Comparison of ENCODE assay signal across 2 cellular contexts in genomic region chr5:121967187-121967586, GRCh38.
A peak's percentile ranks its signal among the peaks of the same experiment; 100 is the strongest.
TF ChIP-seq lines count a peak whose summit lies in the region.

No MANE protein-coding gene starts in this region.

TF ChIP-seq in IMR-90, 13 proteins besides CTCF, POLR2A, EP300 and RAD21 (continued from another document):
- TF ChIP-seq ELK1 (IDR thresholded peaks at IDR 0.05; ENCODE audit: borderline replicate concordance, low read depth, low read length) (no peak), BHLHE40 (IDR thresholded peaks at IDR 0.05; ENCODE audit: low read depth, low read length) (no peak), FOS (IDR thresholded peaks at IDR 0.05; ENCODE audit: low read depth, low read length) (no peak), SMC3 (IDR thresholded peaks at IDR 0.05; ENCODE audit: low read depth, low read length) (peak; percentile 56)

TF ChIP-seq in liver, 16 proteins besides CTCF, POLR2A, EP300 and RAD21 (continued from another document):
- TF ChIP-seq NR2F2 (IDR thresholded peaks at IDR 0.05) (no peak), YY1 (IDR thresholded peaks at IDR 0.05) (no peak), HNF4G (IDR thresholded peaks at IDR 0.05) (no peak)
